ENCODE assay signal across 24 cellular contexts in genomic region chr6:13513606-13514502, GRCh38. TPM values are rescaled to one million over a fixed set of nuclear protein-coding genes. Genes with fewer than 3 reads are reported as not detected.
A peak's percentile ranks its signal among the peaks of the same experiment; 100 is the strongest.
DNase-seq lines count a peak whose midpoint lies in the region; ATAC-seq and TF ChIP-seq lines count a peak whose summit lies in the region.
"Had no signal": no experiment of that assay in that cellular context is flagged by ENCODE, and none has a peak within 500 bp of the region (broad histone marks: within the 10 kb centered on the region; RNA-seq: fewer than 3 reads in every experiment).

No MANE protein-coding gene starts in this region.

- H3K9me3 ChIP-seq in colonic mucosa: no peaks in the 10 kb centered on the region
- H3K9me3 ChIP-seq: ascending aorta, HAP-1 had no signal

- H3K9me3 Mint-ChIP-seq in stimulated activated effector memory CD8-positive, alpha-beta T cell treated with anti-CD3 and anti-CD28 coated beads, Interleukin-12 subunit alpha, Interleukin-12 subunit beta, amount 100 ng/mL, for 72 hours: no peaks in the 10 kb centered on the region
- H3K9me3 Mint-ChIP-seq: activated naive CD4-positive, alpha-beta T cell treated with anti-CD3 and anti-CD28 coated beads for 36 hours; natural killer cell treated with Interleukin-12 subunit alpha and Interleukin-12 subunit beta and Interleukin-15 and Interleukin-18, amount 100 ng/mL, for 72 hours had no signal

- no peaks in the 10 kb centered on the region for H3K36me3 ChIP-seq in colonic mucosa
- H3K36me3 ChIP-seq: ascending aorta, HAP-1 had no signal

- H3K36me3 Mint-ChIP-seq in stimulated activated effector memory CD8-positive, alpha-beta T cell treated with anti-CD3 and anti-CD28 coated beads, Interleukin-12 subunit alpha, Interleukin-12 subunit beta, amount 100 ng/mL, for 72 hours: no peaks in the 10 kb centered on the region
- H3K36me3 Mint-ChIP-seq: natural killer cell treated with Interleukin-12 subunit alpha and Interleukin-12 subunit beta and Interleukin-15 and Interleukin-18, amount 100 ng/mL, for 72 hours had no signal

- peak; percentile 70 for ATAC-seq in HG03280 (IDR thresholded peaks at IDR 0.05; ENCODE audit: unreplicated experiment)
- ATAC-seq in stimulated activated effector memory CD8-positive, alpha-beta T cell treated with anti-CD3 and anti-CD28 coated beads, Interleukin-12 subunit alpha, Interleukin-12 subunit beta, amount 100 ng/mL, for 72 hours: peak; percentile 85
- ATAC-seq: HepG2; natural killer cell treated with Interleukin-12 subunit alpha and Interleukin-12 subunit beta and Interleukin-15 and Interleukin-18, amount 100 ng/mL, for 72 hours; Right ventricle myocardium inferior had no signal

- no peaks in the 10 kb centered on the region for H3K4me1 ChIP-seq in colonic mucosa
- H3K4me1 ChIP-seq: HAP-1 had no signal

- peaks cover 10% of the 10 kb centered on the region for H3K4me1 Mint-ChIP-seq in stimulated activated effector memory CD8-positive, alpha-beta T cell treated with anti-CD3 and anti-CD28 coated beads, Interleukin-12 subunit alpha, Interleukin-12 subunit beta, amount 100 ng/mL, for 72 hours

- TF ChIP-seq POLR2A in NB4 (IDR thresholded peaks at IDR 0.05; ENCODE audit: extremely low read depth, insufficient read length): no peak

- intact Hi-C loops in colonic mucosa (cut with DNase I): no loop called here

- H3K27ac Mint-ChIP-seq in stimulated activated effector memory CD8-positive, alpha-beta T cell treated with anti-CD3 and anti-CD28 coated beads, Interleukin-12 subunit alpha, Interleukin-12 subunit beta, amount 100 ng/mL, for 72 hours: peak overlapping the region; percentile 11
- H3K27ac Mint-ChIP-seq: activated naive CD4-positive, alpha-beta T cell treated with anti-CD3 and anti-CD28 coated beads for 36 hours; natural killer cell treated with Interleukin-12 subunit alpha and Interleukin-12 subunit beta and Interleukin-15 and Interleukin-18, amount 100 ng/mL, for 72 hours had no signal

- H3K27ac ChIP-seq in colonic mucosa: no peak overlapping the region
- H3K27ac ChIP-seq: ascending aorta had no signal

- H3K27me3 ChIP-seq in colonic mucosa: no peaks in the 10 kb centered on the region
- H3K27me3 ChIP-seq: ascending aorta had no signal

- peak overlapping the region in 1 of 2 donors; percentile 51 for H3K9ac ChIP-seq in colonic mucosa (ENCODE audit: low read depth in 2 of 2, low read length in 2 of 2)

- H3K4me3 ChIP-seq in NB4 (ENCODE audit: low read depth, low read length): no peak overlapping the region
- H3K4me3 ChIP-seq in colonic mucosa: no peak overlapping the region
- H3K4me3 ChIP-seq: ascending aorta, HAP-1 had no signal

- peak; percentile 38 for DNase-seq in NB4 (ENCODE audit: low read depth)
- peak; percentile 12 for DNase-seq in colonic mucosa
- no peak for DNase-seq in stimulated activated effector memory CD8-positive, alpha-beta T cell treated with anti-CD3 and anti-CD28 coated beads, Interleukin-12 subunit alpha, Interleukin-12 subunit beta, amount 100 ng/mL, for 72 hours (ENCODE audit: low spot score in 2 of 2)
- no peak for DNase-seq in SHP77 (lab: John Stamatoyannopoulos, UW)
- no peak for DNase-seq in NOMO-1 treated with dmso at 0.1 percent for 144 hours (lab: John Stamatoyannopoulos, UW; ENCODE audit: unreplicated experiment)
- no peak for DNase-seq in NCI-H2171 (lab: John Stamatoyannopoulos, UW)
- DNase-seq: activated CD4-positive, alpha-beta T cell treated with anti-CD3 and anti-CD28 coated beads, Interleukin-2, amount 50 U/mL, for 4 hours; activated naive CD4-positive, alpha-beta T cell treated with anti-CD3 and anti-CD28 coated beads for 36 hours; activated T-cell treated with anti-CD3 and anti-CD28 coated beads, Interleukin-2, amount 50 U/mL, for 1 hour; effector memory CD4-positive, alpha-beta T cell; glutamatergic neuron; mesendoderm; NCI-H1694 treated with DMSO at 0.1 percent for 48 hours; NCI-H748 treated with DMSO at 0.1 percent for 48 hours; OCI-M1; stimulated activated naive CD4-positive, alpha-beta T cell; T-helper 1 cell; trophoblast cell had no signal

- H3K4me3 Mint-ChIP-seq in stimulated activated effector memory CD8-positive, alpha-beta T cell treated with anti-CD3 and anti-CD28 coated beads, Interleukin-12 subunit alpha, Interleukin-12 subunit beta, amount 100 ng/mL, for 72 hours: no peak overlapping the region
- H3K4me3 Mint-ChIP-seq: activated naive CD4-positive, alpha-beta T cell treated with anti-CD3 and anti-CD28 coated beads for 36 hours; natural killer cell treated with Interleukin-12 subunit alpha and Interleukin-12 subunit beta and Interleukin-15 and Interleukin-18, amount 100 ng/mL, for 72 hours had no signal

- TF ChIP-seq CTCF in NB4 (IDR thresholded peaks at IDR 0.05; ENCODE audit: low read depth, low read length) (no peak), colonic mucosa (IDR thresholded peaks at IDR 0.05) (no peak)

RNA-seq across cellular contexts. Expression of gene GFOD1, which starts 26.5 kb away (rescaled TPM):
- 1 to 10 TPM; 6.9 to 7.6 TPM for total RNA-seq in colonic mucosa

Comparison
In these comparisons a context has a peak if more than half of its experiments do, and no peak if none do; other contexts are left out.
1. DNase-seq: peak in NB4 (single experiment) and colonic mucosa (single experiment); none in stimulated activated effector memory CD8-positive, alpha-beta T cell treated with anti-CD3 and anti-CD28 coated beads, Interleukin-12 subunit alpha, Interleukin-12 subunit beta, amount 100 ng/mL, for 72 hours (0 of 2), SHP77 (0 of 2), NOMO-1 treated with dmso at 0.1 percent for 144 hours (single experiment) and NCI-H2171 (single experiment).